In the genomic region with DNA sequence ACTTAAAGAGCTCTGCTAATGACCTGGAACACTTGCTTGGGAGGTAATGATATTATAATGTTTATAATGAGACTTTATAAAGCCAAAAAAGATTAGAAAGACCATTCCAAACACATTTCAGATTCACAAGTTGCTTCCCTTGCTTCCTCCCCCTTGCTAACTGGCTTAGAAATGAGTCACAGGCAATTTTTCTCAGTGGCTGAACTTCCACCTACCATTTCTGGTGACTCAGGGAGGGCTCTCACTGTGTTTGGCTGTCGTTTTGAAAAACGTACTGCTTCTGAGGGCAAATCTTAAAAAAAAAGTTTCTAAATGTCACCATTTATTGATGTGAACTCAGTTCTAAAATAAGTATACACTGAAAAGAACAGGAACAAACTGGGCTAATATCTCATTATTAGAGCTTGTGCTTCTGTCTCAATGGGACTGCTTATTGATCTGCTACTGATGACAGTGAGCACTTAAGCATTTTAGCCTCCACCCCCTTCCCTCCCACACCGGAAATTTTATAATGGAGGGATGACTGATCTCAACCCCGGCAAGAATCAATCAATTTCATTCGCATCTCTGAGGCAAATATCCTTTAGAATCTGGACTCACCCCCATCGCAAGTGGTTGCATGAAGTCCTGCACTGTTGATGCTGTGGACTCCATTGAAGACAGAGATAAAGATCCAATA, we compare ENCODE assay signal across 16 cellular contexts.
DNase-seq lines count a peak whose midpoint lies in the region; ATAC-seq, FAIRE-seq and TF ChIP-seq lines count a peak whose summit lies in the region.
"Had no signal": no experiment of that assay in that cellular context is flagged by ENCODE, and none has a peak within 500 bp of the region (broad histone marks: within the 10 kb centered on the region; RNA-seq: fewer than 3 reads in every experiment).

No MANE protein-coding gene starts in this region.

- peaks cover 33% of the 10 kb centered on the region for H3K4me1 Mint-ChIP-seq in HFFc6 (ENCODE audit: low read depth)
- peaks cover 21% of the 10 kb centered on the region for H3K4me1 Mint-ChIP-seq in astrocyte (ENCODE audit: low read depth, unreplicated experiment)
- H3K4me1 Mint-ChIP-seq: activated CD8-positive, alpha-beta memory T cell treated with anti-CD3 and anti-CD28 coated beads, Interleukin-2, amount 10 ng/mL, durations not matched to agents 7 days and 5 days; CD4-positive, alpha-beta memory T cell had no signal

- no peaks in the 10 kb centered on the region for H3K79me2 ChIP-seq in astrocyte (ENCODE audit: insufficient read depth, low read length)

- ATAC-seq in HG03135 (IDR thresholded peaks at IDR 0.05; ENCODE audit: unreplicated experiment) = no peak
- ATAC-seq: activated CD8-positive, alpha-beta memory T cell treated with anti-CD3 and anti-CD28 coated beads, Interleukin-2, amount 10 ng/mL, durations not matched to agents 7 days and 5 days; left lobe of liver had no signal

- H4K20me1 ChIP-seq in astrocyte (ENCODE audit: insufficient read depth, low read length) = no peaks in the 10 kb centered on the region

- H3K27me3 Mint-ChIP-seq in HFFc6 (ENCODE audit: insufficient read depth) = no peaks in the 10 kb centered on the region
- no peaks in the 10 kb centered on the region for H3K27me3 Mint-ChIP-seq in astrocyte (ENCODE audit: low read depth, unreplicated experiment)
- H3K27me3 Mint-ChIP-seq: activated CD8-positive, alpha-beta memory T cell treated with anti-CD3 and anti-CD28 coated beads, Interleukin-2, amount 10 ng/mL, durations not matched to agents 7 days and 5 days; CD4-positive, alpha-beta memory T cell had no signal

- H2AFZ ChIP-seq in astrocyte (ENCODE audit: low read depth, low read length) = peak overlapping the region; percentile 74

- peak overlapping the region; percentile 43 for H3K9ac ChIP-seq in astrocyte (ENCODE audit: low read length)

- peak; percentile 40 for DNase-seq in AG08395 (ENCODE audit: low spot score)
- peak; percentile 88 for DNase-seq in HFFc6
- peak; percentile 87 for DNase-seq in astrocyte (ENCODE audit: low read depth)
- DNase-seq in islet precursor cell = peak; percentile 56
- no peak for DNase-seq in small intestine
- no peak for DNase-seq in COR-L47 (lab: John Stamatoyannopoulos, UW)
- DNase-seq in NCI-H1417 treated with DMSO at 0.1 percent for 48 hours (lab: John Stamatoyannopoulos, UW) = no peak
- DNase-seq: activated CD8-positive, alpha-beta memory T cell treated with anti-CD3 and anti-CD28 coated beads, Interleukin-2, amount 10 ng/mL, durations not matched to agents 7 days and 5 days; CD4-positive, alpha-beta memory T cell; ovary had no signal

- TF ChIP-seq CTCF in HFFc6 (IDR thresholded peaks at IDR 0.05) (no peak), astrocyte (IDR thresholded peaks at IDR 0.05; ENCODE audit: insufficient read depth, low read depth, low read length) (no peak)

- FAIRE-seq in astrocyte (lab: Jason Lieb, UNC) (no peak), small intestine (lab: Jason Lieb, UNC) (no peak)
- FAIRE-seq: GM12891 had no signal

- H3K4me1 ChIP-seq in astrocyte (ENCODE audit: insufficient read depth, low read length) (peaks cover 6% of the 10 kb centered on the region), small intestine (ENCODE audit: control insufficient read depth in 2 of 2, insufficient read depth in 1 of 2, low read depth in 1 of 2, low read length in 1 of 2) (no peaks in the 10 kb centered on the region)
- H3K4me1 ChIP-seq: adrenal gland, suprapubic skin had no signal

- H3K9me3 Mint-ChIP-seq in HFFc6 (peaks cover 10% of the 10 kb centered on the region; the same call in 1 of the 2 replicates), astrocyte (ENCODE audit: unreplicated experiment) (peaks cover 2% of the 10 kb centered on the region)

- H3K9me3 ChIP-seq in astrocyte (ENCODE audit: insufficient read depth, low read depth, low read length) (no peaks in the 10 kb centered on the region), small intestine (ENCODE audit: control insufficient read depth, low read depth) (no peaks in the 10 kb centered on the region)
- H3K9me3 ChIP-seq: adrenal gland, ovary, suprapubic skin had no signal

- H3K27ac ChIP-seq in astrocyte (ENCODE audit: low read depth, low read length) (peak overlapping the region; percentile 77), small intestine (ENCODE audit: low read depth in 1 of 2, low read length in 1 of 2) (no peak overlapping the region)
- H3K27ac ChIP-seq: adrenal gland, epithelial cell of prostate, ovary, suprapubic skin had no signal

- H3K4me2 ChIP-seq in astrocyte (ENCODE audit: low read length) = peak overlapping the region; percentile 83

- no peaks in the 10 kb centered on the region for H3K36me3 ChIP-seq in astrocyte (ENCODE audit: insufficient read depth, low read length)
- no peaks in the 10 kb centered on the region for H3K36me3 ChIP-seq in small intestine (ENCODE audit: control insufficient read depth in 2 of 2, insufficient read depth in 2 of 2, low read length in 2 of 2)
- H3K36me3 ChIP-seq: adrenal gland, ovary, suprapubic skin had no signal

- H3K27me3 ChIP-seq in astrocyte (ENCODE audit: insufficient read depth, low read length) (no peaks in the 10 kb centered on the region), small intestine (ENCODE audit: control insufficient read depth in 2 of 2, insufficient read depth in 2 of 2, low read length in 2 of 2) (no peaks in the 10 kb centered on the region)
- H3K27me3 ChIP-seq: adrenal gland, ovary, suprapubic skin had no signal

- no peaks in the 10 kb centered on the region; the same call in 1 of the 2 replicates for H3K36me3 Mint-ChIP-seq in HFFc6 (ENCODE audit: low read depth)
- no peaks in the 10 kb centered on the region for H3K36me3 Mint-ChIP-seq in astrocyte (ENCODE audit: low read depth, unreplicated experiment)
- H3K36me3 Mint-ChIP-seq: activated CD8-positive, alpha-beta memory T cell treated with anti-CD3 and anti-CD28 coated beads, Interleukin-2, amount 10 ng/mL, durations not matched to agents 7 days and 5 days; CD4-positive, alpha-beta memory T cell had no signal

- H3K4me3 ChIP-seq in astrocyte (ENCODE audit: insufficient read depth, low read depth, low read length) (peak overlapping the region; percentile 41), small intestine (ENCODE audit: low read depth in 1 of 2, low read length in 2 of 2) (no peak overlapping the region)
- H3K4me3 ChIP-seq: adrenal gland, ovary, suprapubic skin had no signal

- WGBS in small intestine, 3 donors = 67 to 81% (median 74%) methylated on average over 6 of the region's 6 CpGs

- H3K4me3 Mint-ChIP-seq in HFFc6 = peak overlapping the region; percentile 72
- H3K4me3 Mint-ChIP-seq in astrocyte (ENCODE audit: unreplicated experiment) = peak overlapping the region; percentile 0
- H3K4me3 Mint-ChIP-seq: activated CD8-positive, alpha-beta memory T cell treated with anti-CD3 and anti-CD28 coated beads, Interleukin-2, amount 10 ng/mL, durations not matched to agents 7 days and 5 days; CD4-positive, alpha-beta memory T cell had no signal

- H3K27ac Mint-ChIP-seq in HFFc6 = peak overlapping the region; percentile 84
- H3K27ac Mint-ChIP-seq in astrocyte (ENCODE audit: unreplicated experiment) = peak overlapping the region; percentile 75
- H3K27ac Mint-ChIP-seq: activated CD8-positive, alpha-beta memory T cell treated with anti-CD3 and anti-CD28 coated beads, Interleukin-2, amount 10 ng/mL, durations not matched to agents 7 days and 5 days had no signal

Comparison
In these comparisons a context has a peak if more than half of its experiments do, and no peak if none do; other contexts are left out.
1. DNase-seq: peak in AG08395 (single experiment), HFFc6 (single experiment), astrocyte (single experiment) and islet precursor cell (single experiment); none in small intestine (single experiment), COR-L47 (single experiment) and NCI-H1417 treated with DMSO at 0.1 percent for 48 hours (single experiment).